11 cellular contexts compared by ENCODE assay signal in genomic region chr17:5254903-5255521, GRCh38.
DNase-seq lines count a peak whose midpoint lies in the region; ATAC-seq and FAIRE-seq lines count a peak whose summit lies in the region.
"Had no signal": no experiment of that assay in that cellular context is flagged by ENCODE, and none has a peak within 500 bp of the region (broad histone marks: within the 10 kb centered on the region; RNA-seq: fewer than 3 reads in every experiment).

No MANE protein-coding gene starts in this region.

- DNase-seq in Ammon's horn (ENCODE audit: low spot score) (peak; percentile 32), GM18507 (ENCODE audit: extremely low spot score, insufficient read length, low read depth) (no peak), NOMO-1 treated with dmso at 0.1 percent for 144 hours (lab: John Stamatoyannopoulos, UW; ENCODE audit: unreplicated experiment) (peak; percentile 62), globus pallidus (ENCODE audit: low spot score) (peak; percentile 31), GM19238 (ENCODE audit: insufficient read length, low spot score) (no peak), HuH-7 (ENCODE audit: low spot score) (no peak)
- no peak for DNase-seq in central memory CD4-positive, alpha-beta T cell
- DNase-seq: heart left ventricle; NCI-H146; NK-92 treated with Interleukin-12 subunit alpha and Interleukin-12 subunit beta, amount 100 ng/mL, for 24 hours had no signal

- peak; percentile 76 for FAIRE-seq in GM18507 (lab: Jason Lieb, UNC)

- ATAC-seq in GM21367 (IDR thresholded peaks at IDR 0.05; ENCODE audit: unreplicated experiment) = no peak

Comparison
In these comparisons a context has a peak if more than half of its experiments do, and no peak if none do; other contexts are left out.
1. DNase-seq: peak in Ammon's horn (single experiment), NOMO-1 treated with dmso at 0.1 percent for 144 hours (single experiment) and globus pallidus (single experiment); none in GM18507 (single experiment), GM19238 (single experiment), central memory CD4-positive, alpha-beta T cell (single experiment) and HuH-7 (single experiment).